ENCODE assay signal across 8 cellular contexts in the genomic region with DNA sequence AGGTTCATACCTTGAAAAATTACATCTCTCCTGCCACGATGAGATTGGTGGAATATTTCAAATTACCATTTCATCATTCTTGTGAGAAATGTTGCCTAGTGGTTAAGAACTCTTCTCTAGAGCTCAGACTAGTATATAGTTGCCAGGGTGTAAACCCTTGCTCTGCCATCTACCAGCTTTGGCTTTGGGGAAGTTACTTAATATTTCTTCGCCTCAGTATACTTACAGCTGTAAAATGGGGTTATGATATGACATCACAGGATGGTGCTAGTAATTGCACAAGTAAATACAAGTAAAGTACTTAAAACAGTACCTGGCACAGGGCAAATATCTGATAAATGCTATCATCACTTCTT. TPM values are rescaled to one million over a fixed set of nuclear protein-coding genes. Genes with fewer than 3 reads are reported as not detected.
DNase-seq lines count a peak whose midpoint lies in the region; ATAC-seq and TF ChIP-seq lines count a peak whose summit lies in the region.

No MANE protein-coding gene starts in this region.

- TF ChIP-seq CTCF in AG10803 (conservative IDR thresholded peaks at IDR 0.05; ENCODE audit: low read length), result no peak
- TF ChIP-seq CTCF in H9 (conservative IDR thresholded peaks at IDR 0.05), result no peak
- no peak for TF ChIP-seq CTCF in esophagus squamous epithelium (IDR thresholded peaks at IDR 0.05)

- H3K4ac ChIP-seq in H9 (ENCODE audit: low read depth, low read length), result no peak overlapping the region

- peaks cover 35 to 43% of the 10 kb centered on the region in 2 experiments for H3K4me1 Mint-ChIP-seq in H9

- H3K9me3 Mint-ChIP-seq in H9, result no peaks in the 10 kb centered on the region

- no CpG with 5 or more reads among the region's 2 CpGs for WGBS in H9 (ENCODE audit: extremely low coverage, insufficient read length, low lambda C conversion rate)
- WGBS in esophagus squamous epithelium, 2 donors, result 21 to 25% methylated on average over 2 of the region's 2 CpGs

- no peak overlapping the region for H3K23ac ChIP-seq in H9 (ENCODE audit: insufficient read length, low read depth, low read length)

- H3K18ac ChIP-seq in H9 (ENCODE audit: insufficient read length, low read depth, low read length), result no peak overlapping the region

- H3K14ac ChIP-seq in H9 (ENCODE audit: insufficient read depth, low read length), result no peak overlapping the region

- peaks cover 9% of the 10 kb centered on the region; the same call in 1 of the 2 replicates for H3K79me2 ChIP-seq in H9 (ENCODE audit: insufficient read depth, low read length)

- H2AK5ac ChIP-seq in H9 (ENCODE audit: insufficient read length, low read length), result no peak overlapping the region

- no peak for ATAC-seq in SK-N-SH treated with all-trans-retinoic acid at 6 μM for 48 hours
- ATAC-seq in GM19463 (IDR thresholded peaks at IDR 0.05; ENCODE audit: unreplicated experiment), result no peak

- intact Hi-C loops in esophagus squamous epithelium (cut with DNase I), result no loop called here

- H2BK5ac ChIP-seq in H9 (ENCODE audit: insufficient read length, low read length), result no peak overlapping the region

- peak; percentile 10 for DNase-seq in AG10803 (ENCODE audit: low read depth)
- no peak for DNase-seq in H9
- DNase-seq in esophagus squamous epithelium (lab: John Stamatoyannopoulos, UW), result no peak
- DNase-seq in putamen (ENCODE audit: low spot score), result peak; percentile 7
- no peak for DNase-seq in stimulated activated CD4-positive, alpha-beta T cell treated with anti-CD3 and anti-CD28 coated beads, Interleukin-1b, Interleukin-23, amount 100 ng/mL, for 48 hours
- DNase-seq in activated CD8-positive, alpha-beta memory T cell treated with anti-CD3 and anti-CD28 coated beads, Interleukin-2, amount 50 U/mL, for 48 hours, result no peak

- H3K4me3 ChIP-seq in AG10803 (ENCODE audit: low read length) (peak overlapping the region; percentile 78), esophagus squamous epithelium (peak overlapping the region; percentile 85 to 99 (median 96))

- H2BK120ac ChIP-seq in H9 (ENCODE audit: low read depth, low read length, poor library complexity, severe bottlenecking), result no peak overlapping the region

- peaks cover 0 to 3% (median 0%) of the 10 kb centered on the region in 3 experiments; a peak in 1 of 7 replicates for H3K36me3 Mint-ChIP-seq in H9 (ENCODE audit: insufficient read depth in 1 of 3, low read depth in 3 of 3)

- no peak overlapping the region for H3T11ph ChIP-seq in H9 (ENCODE audit: low read length)

- H3K9me3 ChIP-seq in H9 (ENCODE audit: control insufficient read depth, low read depth, low read length) (no peaks in the 10 kb centered on the region), esophagus squamous epithelium (no peaks in the 10 kb centered on the region)

- no peaks in the 10 kb centered on the region for H4K20me1 ChIP-seq in H9 (ENCODE audit: control insufficient read depth, insufficient read depth, insufficient read length)

- H3K27me3 Mint-ChIP-seq in H9 (ENCODE audit: low read depth), result no peaks in the 10 kb centered on the region; the same call in 1 of the 2 replicates

- H3K79me1 ChIP-seq in H9 (ENCODE audit: insufficient read depth, low read depth, low read length, poor library complexity, severe bottlenecking), result peaks cover 2% of the 10 kb centered on the region

- no peak for TF ChIP-seq POLR2A in esophagus squamous epithelium (IDR thresholded peaks at IDR 0.05)

- peak overlapping the region; percentile 79 for H3K4me2 ChIP-seq in H9 (ENCODE audit: insufficient read depth, insufficient read length, low read length)

- no peak overlapping the region for H4K91ac ChIP-seq in H9 (ENCODE audit: insufficient read length, low read depth, low read length)

- H3K56ac ChIP-seq in H9 (ENCODE audit: insufficient read length, low read depth, low read length), result no peak overlapping the region

- no peak overlapping the region for H2AFZ ChIP-seq in H9 (ENCODE audit: low read length)

- H2BK20ac ChIP-seq in H9 (ENCODE audit: low read depth, low read length, poor library complexity, severe bottlenecking), result no peak overlapping the region

- peaks cover 8% of the 10 kb centered on the region for H3K23me2 ChIP-seq in H9 (ENCODE audit: insufficient read length, low read depth, low read length, poor library complexity, severe bottlenecking)

- no peak overlapping the region for H4K5ac ChIP-seq in H9 (ENCODE audit: insufficient read length, low read depth, low read length)

- H3K27me3 ChIP-seq in H9 (ENCODE audit: insufficient read depth, low read length), result no peaks in the 10 kb centered on the region
- H3K27me3 ChIP-seq in esophagus squamous epithelium, result no peaks in the 10 kb centered on the region

- no peak overlapping the region for H2BK15ac ChIP-seq in H9 (ENCODE audit: low read depth, low read length)

- H3K9ac ChIP-seq in H9 (ENCODE audit: extremely low read depth, insufficient read length, low read length), result peak overlapping the region; percentile 91

- no peak overlapping the region; a peak in 1 of 7 replicates for H3K27ac Mint-ChIP-seq in H9

- H3K27ac ChIP-seq in H9 (ENCODE audit: insufficient read length, low read depth, low read length), result no peak overlapping the region
- H3K27ac ChIP-seq in esophagus squamous epithelium, result peak overlapping the region in 3 of 4 donors; percentile 95 to 98 (median 95)

- H3K36me3 ChIP-seq in esophagus squamous epithelium, result no peaks in the 10 kb centered on the region

- H2BK12ac ChIP-seq in H9 (ENCODE audit: insufficient read length, low read depth, low read length), result no peak overlapping the region

- H4K8ac ChIP-seq in H9 (replicated peaks; ENCODE audit: insufficient read length, low read depth, low read length), result no peak overlapping the region

- no peaks in the 10 kb centered on the region for H3K4me1 ChIP-seq in H9 (ENCODE audit: insufficient read depth, low read length)
- H3K4me1 ChIP-seq in esophagus squamous epithelium, result peaks cover 19 to 68% (median 24%) of the 10 kb centered on the region in 3 donors

- peak overlapping the region; percentile 98 to 99 for H3K4me3 Mint-ChIP-seq in H9

TF ChIP-seq in SK-N-SH treated with all-trans-retinoic acid at 6 μM for 48 hours, 23 proteins besides CTCF, POLR2A, EP300 and RAD21:
- TF ChIP-seq CSDC2 (CRISPR knock-in tag; IDR thresholded peaks at IDR 0.05) (0 out of 2 replicates have a peak, but pooled peaks have one; percentile 55), GLIS3 (CRISPR knock-in tag; IDR thresholded peaks at IDR 0.05) (0 out of 2 replicates have a peak, but pooled peaks have one; percentile 41), TOX (CRISPR knock-in tag; IDR thresholded peaks at IDR 0.05; ENCODE audit: borderline replicate concordance) (no peak)

RNA-seq across cellular contexts. Expression of gene SPOPL, which starts 1.5 kb away (rescaled TPM):
- total RNA-seq in H9 (2021) (13.6 and 14.6 TPM in 2 replicates), esophagus squamous epithelium (10 to 100 TPM in 3 of 4 donors, 1 to 10 TPM in 1; 8.4 to 21.2 (median 13.3) TPM)

Comparison
In these comparisons a context has a peak if more than half of its experiments do, and no peak if none do; other contexts are left out.
1. DNase-seq: peak in AG10803 (single experiment) and putamen (single experiment); none in H9 (single experiment), esophagus squamous epithelium (single experiment), stimulated activated CD4-positive, alpha-beta T cell treated with anti-CD3 and anti-CD28 coated beads, Interleukin-1b, Interleukin-23, amount 100 ng/mL, for 48 hours (single experiment) and activated CD8-positive, alpha-beta memory T cell treated with anti-CD3 and anti-CD28 coated beads, Interleukin-2, amount 50 U/mL, for 48 hours (single experiment).